In genomic region chr10:28938745-28939144, GRCh38 we compare ENCODE assay signal across 16 cellular contexts.
A peak's percentile ranks its signal among the peaks of the same experiment; 100 is the strongest.
DNase-seq lines count a peak whose midpoint lies in the region; ATAC-seq and TF ChIP-seq lines count a peak whose summit lies in the region.
"Had no signal": no experiment of that assay in that cellular context is flagged by ENCODE, and none has a peak within 500 bp of the region (broad histone marks: within the 10 kb centered on the region; RNA-seq: fewer than 3 reads in every experiment).

No MANE protein-coding gene starts in this region.

- H3K27ac ChIP-seq in body of pancreas (peak overlapping the region in 3 of 4 donors; percentile 36 to 79 (median 70)), coronary artery (no peak overlapping the region)
- H3K27ac ChIP-seq: tibial artery had no signal

- intact Hi-C loops in body of pancreas (cut with DNase I), result no loop called here
- intact Hi-C loops in left colon (cut with DNase I, micrococcal nuclease), result no loop called here

- peaks cover 0 to 9% of the 10 kb centered on the region in 2 donors for H3K27me3 ChIP-seq in body of pancreas
- H3K27me3 ChIP-seq: tibial artery had no signal

- peaks cover 25% of the 10 kb centered on the region for H3K4me1 ChIP-seq in body of pancreas

- no peaks in the 10 kb centered on the region for H3K36me3 ChIP-seq in body of pancreas (replicated peaks in 1 of 2; ENCODE audit: insufficient read depth in 1 of 2, low read depth in 2 of 2)
- H3K36me3 ChIP-seq: lower lobe of right lung, tibial artery had no signal

- no peak for TF ChIP-seq CTCF in body of pancreas (IDR thresholded peaks at IDR 0.05)
- no peak for TF ChIP-seq CTCF in retinal pigment epithelial cell (conservative IDR thresholded peaks at IDR 0.05; ENCODE audit: low read depth, low read length)
- TF ChIP-seq CTCF in coronary artery (IDR thresholded peaks at IDR 0.05), result no peak

- DNase-seq in DMS53 (lab: John Stamatoyannopoulos, UW), result peak; percentile 66
- no peak for DNase-seq in DMS53 treated with DMSO at 0.1 percent for 48 hours (lab: John Stamatoyannopoulos, UW; ENCODE audit: unreplicated experiment)
- DNase-seq in NCI-H69 (lab: John Stamatoyannopoulos, UW), result peak; percentile 48
- no peak for DNase-seq in body of pancreas
- DNase-seq in retinal pigment epithelial cell (ENCODE audit: low read depth), result peak; percentile 71
- DNase-seq in left colon, result no peak
- DNase-seq in activated CD4-positive, alpha-beta T cell treated with anti-CD3 and anti-CD28 coated beads, Interleukin-2, amount 50 U/mL, for 1 hour, result no peak
- no peak for DNase-seq in coronary artery (ENCODE audit: low spot score)
- DNase-seq: activated CD4-positive, alpha-beta T cell treated with anti-CD3 and anti-CD28 coated beads for 36 hours; activated CD8-positive, alpha-beta memory T cell treated with anti-CD3 and anti-CD28 coated beads, Interleukin-2, amount 50 U/mL, for 48 hours; cortex of kidney; lower lobe of right lung; naive thymus-derived CD4-positive, alpha-beta T cell; stimulated activated naive B cell treated with anti-CD40 and anti-IgM and Interleukin-4, amounts not matched to agents 10 μg/mL and 1 μg/mL and 100 μg/mL, for 72 hours; T1000; tibial artery had no signal

- ATAC-seq in body of pancreas, result no peak
- no peak for ATAC-seq in left colon
- ATAC-seq: activated CD4-positive, alpha-beta T cell treated with anti-CD3 and anti-CD28 coated beads for 36 hours; naive thymus-derived CD4-positive, alpha-beta T cell; stimulated activated naive B cell treated with anti-CD40 and anti-IgM and Interleukin-4, amounts not matched to agents 10 μg/mL and 1 μg/mL and 100 μg/mL, for 72 hours had no signal

- TF ChIP-seq POLR2A in body of pancreas (IDR thresholded peaks at IDR 0.05), result no peak

- H3K9me3 ChIP-seq in body of pancreas, result no peaks in the 10 kb centered on the region
- H3K9me3 ChIP-seq: lower lobe of right lung, tibial artery had no signal

- 11 to 15% methylated on average over 1 of the region's 1 CpG for WGBS in body of pancreas, 2 donors

- no peak overlapping the region for H3K4me3 ChIP-seq in body of pancreas
- H3K4me3 ChIP-seq in retinal pigment epithelial cell (ENCODE audit: low read length), result no peak overlapping the region
- H3K4me3 ChIP-seq in coronary artery, result no peak overlapping the region
- H3K4me3 ChIP-seq: tibial artery had no signal

Comparison
In these comparisons a context has a peak if more than half of its experiments do, and no peak if none do; other contexts are left out.
1. DNase-seq: peak in DMS53 (single experiment), NCI-H69 (single experiment) and retinal pigment epithelial cell (single experiment); none in DMS53 treated with DMSO at 0.1 percent for 48 hours (single experiment), body of pancreas (0 of 4), left colon (0 of 2), activated CD4-positive, alpha-beta T cell treated with anti-CD3 and anti-CD28 coated beads, Interleukin-2, amount 50 U/mL, for 1 hour (single experiment) and coronary artery (single experiment).
2. H3K27ac ChIP-seq: peak in body of pancreas (3 of 4); none in coronary artery (0 of 2).